In the genomic region with DNA sequence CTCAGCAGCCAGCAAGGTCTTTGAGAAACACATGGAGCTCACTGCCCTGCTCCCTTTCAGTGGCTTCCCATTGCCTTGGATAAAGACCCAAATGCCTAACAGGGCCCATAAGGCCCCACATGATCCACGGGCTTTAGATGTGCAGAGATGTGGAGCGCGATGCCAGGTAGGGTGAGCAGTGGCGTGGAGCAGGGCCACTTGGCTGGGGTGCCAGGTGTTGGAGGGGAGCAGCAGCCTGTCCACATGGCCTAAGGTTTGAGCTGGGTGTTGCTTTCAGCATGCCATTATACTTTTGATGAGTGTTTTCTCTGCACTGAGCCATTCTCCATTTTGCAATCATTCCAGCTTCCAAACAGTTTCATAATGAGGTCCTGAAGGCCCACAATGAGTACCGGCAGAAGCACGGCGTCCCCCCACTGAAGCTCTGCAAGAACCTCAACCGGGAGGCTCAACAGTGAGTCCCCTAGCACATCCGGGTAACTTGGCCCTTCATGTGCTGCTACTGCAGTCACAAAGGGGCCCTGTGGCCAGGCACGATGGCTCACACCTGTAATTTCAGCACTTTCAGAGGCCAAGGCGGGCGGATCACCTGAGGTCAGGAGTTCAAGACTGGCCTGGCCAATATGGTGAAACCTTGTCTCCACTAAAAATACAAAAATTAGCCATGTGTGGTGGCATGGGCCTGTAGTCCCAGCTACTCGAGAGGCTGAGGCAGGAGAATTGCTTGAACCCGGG, we compare ENCODE assay signal across 12 cellular contexts. TPM values are rescaled to one million over a fixed set of nuclear protein-coding genes. Genes with fewer than 3 reads are reported as not detected.
DNase-seq lines count a peak whose midpoint lies in the region; ATAC-seq and TF ChIP-seq lines count a peak whose summit lies in the region.
"Had no signal": no experiment of that assay in that cellular context is flagged by ENCODE, and none has a peak within 500 bp of the region (broad histone marks: within the 10 kb centered on the region; RNA-seq: fewer than 3 reads in every experiment).

No MANE protein-coding gene starts in this region.

- H3K27ac Mint-ChIP-seq in nephron (peak overlapping the region in 2 of 3 experiments; percentile 7 to 24), GM23338 (no peak overlapping the region)

- H3K9me3 Mint-ChIP-seq in nephron = peaks cover 8% of the 10 kb centered on the region
- peaks cover 18% of the 10 kb centered on the region for H3K9me3 Mint-ChIP-seq in GM23338

- H3K9me2 ChIP-seq in GM23338 (ENCODE audit: insufficient read depth) = 0 out of 2 replicates have a peak, but pooled peaks cover 3% of the 10 kb centered on the region

- 94 to 96% methylated on average over 14 of the region's 14 CpGs for WGBS in heart right ventricle, 2 donors

- no peak overlapping the region for H3K4me3 ChIP-seq in heart right ventricle
- no peak overlapping the region for H3K4me3 ChIP-seq in uterus
- no peak overlapping the region for H3K4me3 ChIP-seq in GM23338

- H3K4me3 Mint-ChIP-seq in nephron (no peak overlapping the region), GM23338 (no peak overlapping the region)

- peaks cover 4% of the 10 kb centered on the region for H3K27me3 Mint-ChIP-seq in nephron (ENCODE audit: low read depth)
- H3K27me3 Mint-ChIP-seq in GM23338 (ENCODE audit: insufficient read depth, low read depth, poor library complexity) = peaks cover 2% of the 10 kb centered on the region

- H3F3A ChIP-seq in GM23338 (replicated peaks; ENCODE audit: low read depth) = no peaks in the 10 kb centered on the region

- TF ChIP-seq CTCF in heart right ventricle (IDR thresholded peaks at IDR 0.05) (no peak), nephron (IDR thresholded peaks at IDR 0.05; ENCODE audit: unreplicated experiment in 3 of 3) (no peak), uterus (IDR thresholded peaks at IDR 0.05) (no peak), GM23338 (conservative IDR thresholded peaks at IDR 0.05; ENCODE audit: low read depth in 2 of 2) (no peak)

- H2AFZ ChIP-seq in GM23338 = no peak overlapping the region

- H3K9me3 ChIP-seq in heart right ventricle (peaks cover 0 to 9% (median 0%) of the 10 kb centered on the region in 11 donors), uterus (no peaks in the 10 kb centered on the region)

- H3K36me3 Mint-ChIP-seq in nephron (ENCODE audit: low read depth) = peaks cover 33% of the 10 kb centered on the region
- peaks cover 14% of the 10 kb centered on the region for H3K36me3 Mint-ChIP-seq in GM23338 (ENCODE audit: low read depth)

- no peaks in the 10 kb centered on the region for H3K79me2 ChIP-seq in GM23338 (replicated peaks; ENCODE audit: insufficient read depth)

- H3K4me2 ChIP-seq in GM23338 = no peak overlapping the region

- H3K27me3 ChIP-seq in heart right ventricle (no peaks in the 10 kb centered on the region), uterus (no peaks in the 10 kb centered on the region), GM23338 (ENCODE audit: insufficient read depth) (no peaks in the 10 kb centered on the region)

- H3K27ac ChIP-seq in heart right ventricle = peak overlapping the region in 5 of 10 donors; percentile 9 to 96 (median 21)
- peak overlapping the region; percentile 95 for H3K27ac ChIP-seq in cingulate gyrus (ENCODE audit: low read depth, low read length)
- peak overlapping the region; percentile 84 to 89 for H3K27ac ChIP-seq in uterus
- no peak overlapping the region for H3K27ac ChIP-seq in GM23338 (ENCODE audit: low read depth)

- ATAC-seq in Right ventricle myocardium superior (ENCODE audit: poor library complexity) (no peak), heart right ventricle (no peak), GM23338 (no peak)

- intact Hi-C loops in Right ventricle myocardium superior (cut with DNase I) (no loop called here), heart right ventricle (cut with DNase I) (no loop called here), uterus (cut with DNase I; ENCODE audit: low total_unique reads) (no loop called here)

- DNase-seq in Right ventricle myocardium superior (peak; percentile 26), heart right ventricle (no peak), uterus (no peak), NCI-H226 (no peak), hippocampal formation (lab: John Stamatoyannopoulos, UW) (no peak), GM23338 (ENCODE audit: low spot score) (no peak)
- DNase-seq: activated CD4-positive, alpha-beta T cell treated with anti-CD3 and anti-CD28 coated beads for 48 hours; activated naive CD4-positive, alpha-beta T cell; NCI-H345 had no signal

- no peak for TF ChIP-seq POLR2A in uterus (IDR thresholded peaks at IDR 0.05)

- H3K4me1 Mint-ChIP-seq in nephron = peaks cover 53% of the 10 kb centered on the region
- no peaks in the 10 kb centered on the region; the same call in 2 of the 3 replicates for H3K4me1 Mint-ChIP-seq in GM23338

- H3K36me3 ChIP-seq in heart right ventricle (peaks cover 0 to 23% (median 0%) of the 10 kb centered on the region in 9 donors), uterus (no peaks in the 10 kb centered on the region), GM23338 (ENCODE audit: insufficient read depth) (no peaks in the 10 kb centered on the region)

- H3K4me1 ChIP-seq in heart right ventricle (peaks cover 6 to 99% (median 37%) of the 10 kb centered on the region in 9 donors), uterus (peaks cover 14 to 16% of the 10 kb centered on the region in 2 donors), GM23338 (ENCODE audit: insufficient read depth) (no peaks in the 10 kb centered on the region)

- no peaks in the 10 kb centered on the region for H4K20me1 ChIP-seq in GM23338 (replicated peaks; ENCODE audit: insufficient read depth)

TF ChIP-seq in GM23338, 12 proteins besides CTCF, POLR2A, EP300 and RAD21 (continues in another document):
- TF ChIP-seq, protein P1, sequence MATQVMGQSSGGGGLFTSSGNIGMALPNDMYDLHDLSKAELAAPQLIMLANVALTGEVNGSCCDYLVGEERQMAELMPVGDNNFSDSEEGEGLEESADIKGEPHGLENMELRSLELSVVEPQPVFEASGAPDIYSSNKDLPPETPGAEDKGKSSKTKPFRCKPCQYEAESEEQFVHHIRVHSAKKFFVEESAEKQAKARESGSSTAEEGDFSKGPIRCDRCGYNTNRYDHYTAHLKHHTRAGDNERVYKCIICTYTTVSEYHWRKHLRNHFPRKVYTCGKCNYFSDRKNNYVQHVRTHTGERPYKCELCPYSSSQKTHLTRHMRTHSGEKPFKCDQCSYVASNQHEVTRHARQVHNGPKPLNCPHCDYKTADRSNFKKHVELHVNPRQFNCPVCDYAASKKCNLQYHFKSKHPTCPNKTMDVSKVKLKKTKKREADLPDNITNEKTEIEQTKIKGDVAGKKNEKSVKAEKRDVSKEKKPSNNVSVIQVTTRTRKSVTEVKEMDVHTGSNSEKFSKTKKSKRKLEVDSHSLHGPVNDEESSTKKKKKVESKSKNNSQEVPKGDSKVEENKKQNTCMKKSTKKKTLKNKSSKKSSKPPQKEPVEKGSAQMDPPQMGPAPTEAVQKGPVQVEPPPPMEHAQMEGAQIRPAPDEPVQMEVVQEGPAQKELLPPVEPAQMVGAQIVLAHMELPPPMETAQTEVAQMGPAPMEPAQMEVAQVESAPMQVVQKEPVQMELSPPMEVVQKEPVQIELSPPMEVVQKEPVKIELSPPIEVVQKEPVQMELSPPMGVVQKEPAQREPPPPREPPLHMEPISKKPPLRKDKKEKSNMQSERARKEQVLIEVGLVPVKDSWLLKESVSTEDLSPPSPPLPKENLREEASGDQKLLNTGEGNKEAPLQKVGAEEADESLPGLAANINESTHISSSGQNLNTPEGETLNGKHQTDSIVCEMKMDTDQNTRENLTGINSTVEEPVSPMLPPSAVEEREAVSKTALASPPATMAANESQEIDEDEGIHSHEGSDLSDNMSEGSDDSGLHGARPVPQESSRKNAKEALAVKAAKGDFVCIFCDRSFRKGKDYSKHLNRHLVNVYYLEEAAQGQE (IDR thresholded peaks at IDR 0.05; ENCODE audit: unreplicated experiment) = no peak
- TF ChIP-seq STAT1 (IDR thresholded peaks at IDR 0.05; ENCODE audit: unreplicated experiment) (no peak), ZNF114 (CRISPR knock-in tag; IDR thresholded peaks at IDR 0.05) (no peak), NANOG (IDR thresholded peaks at IDR 0.05; ENCODE audit: borderline replicate concordance) (no peak)

RNA-seq across cellular contexts. Expression of a gene that starts 11.1 kb away (rescaled TPM):
- total RNA-seq in Right ventricle myocardium superior = 6.7 TPM
- 10 to 100 TPM in 2 of 10 donors, 1 to 10 TPM in 8; 4.7 to 19.2 (median 5.8) TPM for total RNA-seq in heart right ventricle
- polyA plus RNA-seq in heart right ventricle = 10 to 100 TPM in 1 of 2 donors, 1 to 10 TPM in 1; 8.0 to 13.9 TPM
- 100 to 1,000 TPM in 1 of 4 donors, 10 to 100 TPM in 3; 25.6 to 109 (median 60.8) TPM for total RNA-seq in uterus
- total RNA-seq in GM23338 (2014; rRNA removed; shearing (Covaris generic)) = 4.4 and 5.1 TPM in 2 replicates
- 5.7 and 7.0 TPM in 2 replicates for polyA plus RNA-seq in GM23338 (2016; fragmentation: Nextera tagmentation; extraction: Ambion mirVana)

RNA-seq across cellular contexts. Expression of a gene that starts 21.6 kb away (rescaled TPM):
- total RNA-seq in Right ventricle myocardium superior = not detected
- total RNA-seq in heart right ventricle = under 1 TPM in 1 of 10 donors, not detected in 9; 0.15 TPM
- under 1 TPM in 1 of 2 donors, not detected in 1; 0.12 TPM for polyA plus RNA-seq in heart right ventricle
- total RNA-seq in uterus = 1 to 10 TPM in 2 of 4 donors, under 1 TPM in 2; 0.26 to 1.6 (median 0.99) TPM
- 0.14 TPM in 1 of 2 replicates, not detected in the other for total RNA-seq in GM23338 (2014; rRNA removed; shearing (Covaris generic))
- not detected in 2 replicates for polyA plus RNA-seq in GM23338 (2016; fragmentation: Nextera tagmentation; extraction: Ambion mirVana)
- total RNA-seq: HepG2 had no signal
- polyA plus RNA-seq: HepG2 had no signal

RNA-seq across cellular contexts. Expression of a gene that starts 43.1 kb away (rescaled TPM):
- total RNA-seq in Right ventricle myocardium superior (63.0 TPM), heart right ventricle (10 to 100 TPM; 44.5 to 80.4 (median 48.8) TPM), uterus (100 to 1,000 TPM; 111 to 191 (median 141) TPM)
- polyA plus RNA-seq in heart right ventricle (100 to 1,000 TPM in 1 of 2 donors, 10 to 100 TPM in 1; 34.3 to 138 TPM), GM23338 (2016; fragmentation: Nextera tagmentation; extraction: Ambion mirVana) (223 and 229 TPM in 2 replicates)
- total RNA-seq in GM23338 (2014; rRNA removed; shearing (Covaris generic)) = 259 and 288 TPM in 2 replicates
